Comparison of ENCODE assay signal across 9 cellular contexts in the genomic region with DNA sequence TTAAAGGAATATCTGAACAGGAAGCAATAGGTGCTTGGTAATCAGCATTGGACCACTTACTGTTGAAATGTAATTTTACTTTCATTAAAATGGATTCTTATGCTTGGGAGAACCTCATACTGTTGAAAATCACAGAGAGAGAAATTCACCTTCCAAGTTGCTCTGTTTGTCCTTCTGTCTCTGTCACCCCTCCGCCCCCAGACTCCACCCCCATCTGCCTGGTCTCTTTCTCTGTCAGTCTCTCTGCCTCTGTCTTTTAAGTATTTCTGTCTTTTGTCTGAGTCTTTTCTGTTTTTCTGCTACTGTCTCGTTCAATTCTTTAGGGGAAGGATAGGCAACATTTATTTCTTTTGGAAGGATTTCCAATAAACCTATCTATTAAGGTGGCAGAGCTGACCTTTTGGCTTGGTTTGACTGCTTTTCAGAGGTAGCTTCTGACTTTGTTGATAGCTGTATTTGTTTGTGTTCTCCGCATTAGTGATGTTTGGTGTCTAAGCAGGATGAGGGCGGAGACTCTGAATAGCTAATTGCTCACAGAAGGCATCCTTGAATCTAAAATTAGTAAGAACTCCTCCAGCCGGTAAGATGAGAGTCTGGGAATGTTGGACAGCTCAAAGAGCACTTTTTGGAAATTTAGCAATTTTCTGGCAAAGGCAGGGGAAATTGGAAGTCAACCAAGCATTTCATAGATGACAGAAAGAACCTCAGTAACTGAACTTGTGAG.
A peak's percentile ranks its signal among the peaks of the same experiment; 100 is the strongest.
DNase-seq lines count a peak whose midpoint lies in the region; ATAC-seq and TF ChIP-seq lines count a peak whose summit lies in the region.
"Had no signal": no experiment of that assay in that cellular context is flagged by ENCODE, and none has a peak within 500 bp of the region (broad histone marks: within the 10 kb centered on the region; RNA-seq: fewer than 3 reads in every experiment).

No MANE protein-coding gene starts in this region.

- WGBS in heart left ventricle, 4 donors, result 16 to 27% (median 22%) methylated on average over 5 of the region's 5 CpGs

- no peak for TF ChIP-seq CTCF in heart left ventricle (IDR thresholded peaks at IDR 0.05)

- ATAC-seq in heart left ventricle (peak; percentile 18 to 54 (median 38)), GM21423 (IDR thresholded peaks at IDR 0.05; ENCODE audit: unreplicated experiment) (no peak), HG03342 (IDR thresholded peaks at IDR 0.05; ENCODE audit: unreplicated experiment) (no peak), GM18907 (IDR thresholded peaks at IDR 0.05; ENCODE audit: unreplicated experiment) (no peak)

- H3K4me1 ChIP-seq in heart left ventricle, result peaks cover 24 to 100% (median 97%) of the 10 kb centered on the region in 12 donors
- H3K4me1 ChIP-seq in skeletal muscle tissue (ENCODE audit: control insufficient read depth in 3 of 3, insufficient read depth in 3 of 3, low read length in 3 of 3), result peaks cover 69 to 84% (median 80%) of the 10 kb centered on the region in 3 donors
- H3K4me1 ChIP-seq in HAP-1, result peaks cover 25% of the 10 kb centered on the region

- H3K9me3 ChIP-seq in heart left ventricle, result no peaks in the 10 kb centered on the region
- H3K9me3 ChIP-seq in skeletal muscle tissue (ENCODE audit: control insufficient read depth in 3 of 3, low read length in 3 of 3), result no peaks in the 10 kb centered on the region
- no peaks in the 10 kb centered on the region for H3K9me3 ChIP-seq in HAP-1

- H3K27me3 ChIP-seq in heart left ventricle (no peaks in the 10 kb centered on the region), skeletal muscle tissue (ENCODE audit: control insufficient read depth in 3 of 3, insufficient read depth in 3 of 3, low read length in 3 of 3) (no peaks in the 10 kb centered on the region), HAP-1 (ENCODE audit: low read depth) (no peaks in the 10 kb centered on the region)

- H3K36me3 ChIP-seq in heart left ventricle (peaks cover 0 to 6% (median 0%) of the 10 kb centered on the region in 9 donors), skeletal muscle tissue (ENCODE audit: control insufficient read depth in 3 of 3, insufficient read depth in 3 of 3, low read length in 3 of 3) (no peaks in the 10 kb centered on the region), HAP-1 (replicated peaks) (no peaks in the 10 kb centered on the region)

- peak overlapping the region; percentile 71 to 80 (median 72) for H3K9ac ChIP-seq in skeletal muscle tissue (ENCODE audit: low read depth in 1 of 3, low read length in 3 of 3)

- in situ Hi-C loops in HAP-1 (cut with MboI; ENCODE audit: low sequenced_read_pairs), result no loop called here

- H3K4me3 ChIP-seq in heart left ventricle, result peak overlapping the region; percentile 14 to 69 (median 55)
- H3K4me3 ChIP-seq in skeletal muscle tissue (ENCODE audit: low read length in 3 of 3), result peak overlapping the region; percentile 67 to 83 (median 70)
- H3K4me3 ChIP-seq in HAP-1, result no peak overlapping the region

- H3K27ac ChIP-seq in heart left ventricle, result peak overlapping the region; percentile 68 to 91 (median 82)
- H3K27ac ChIP-seq in skeletal muscle tissue (ENCODE audit: low read depth, low read length), result peak overlapping the region; percentile 93

- DNase-seq in HCEC 1CT, result peak; percentile 87
- DNase-seq in amniotic epithelial cell (ENCODE audit: low read depth), result peak; percentile 62
- peak in 1 of 5 donors; percentile 44 for DNase-seq in heart left ventricle
- DNase-seq in HAP-1 (ENCODE audit: low spot score in 2 of 2), result no peak
- DNase-seq: NCI-H82 had no signal

- intact Hi-C loops in heart left ventricle (cut with DNase I), result loop anchor here in 7 of 10 donors (1.0 to 10.0 kb wide), 7 partner anchors 38 to 87 kb away; no protein-coding TSS in a partner anchor

- TF ChIP-seq POLR2A in heart left ventricle (IDR thresholded peaks at IDR 0.05), result peak in 1 of 2 donors; percentile 57

Comparison
In these comparisons a context has a peak if more than half of its experiments do, and no peak if none do; other contexts are left out.
1. DNase-seq: peak in HCEC 1CT (single experiment) and amniotic epithelial cell (single experiment); none in HAP-1 (0 of 2).
2. ATAC-seq: peak in heart left ventricle (4 of 4); none in GM21423 (single experiment), HG03342 (single experiment) and GM18907 (single experiment).